30 cellular contexts compared by ENCODE assay signal in the genomic region with DNA sequence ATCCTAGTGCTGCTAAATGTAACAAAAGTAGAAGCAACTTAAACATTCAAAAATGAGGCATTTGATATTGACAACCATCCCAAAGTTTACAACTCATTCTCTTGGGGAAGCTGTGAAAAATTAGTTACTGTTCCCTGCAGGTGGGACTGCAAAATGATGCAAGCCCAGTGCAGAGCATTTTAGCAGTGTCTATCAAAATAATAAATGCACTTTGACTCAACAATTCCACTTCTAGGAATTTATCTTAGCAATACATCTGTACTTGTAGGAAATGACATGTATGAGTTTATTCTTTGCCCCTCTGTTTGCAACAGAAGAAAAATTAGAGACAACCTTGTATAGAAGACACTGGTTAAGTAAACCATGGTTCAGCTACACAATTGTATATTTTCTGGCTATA. TPM values are rescaled to one million over a fixed set of nuclear protein-coding genes. Genes with fewer than 3 reads are reported as not detected.
DNase-seq lines count a peak whose midpoint lies in the region; ATAC-seq, FAIRE-seq and TF ChIP-seq lines count a peak whose summit lies in the region.
"Had no signal": no experiment of that assay in that cellular context is flagged by ENCODE, and none has a peak within 500 bp of the region (broad histone marks: within the 10 kb centered on the region; RNA-seq: fewer than 3 reads in every experiment).

No MANE protein-coding gene starts in this region.

- H3F3A ChIP-seq in Loucy (ENCODE audit: low read depth), result peaks cover 11% of the 10 kb centered on the region; the same call in 1 of the 2 replicates

- peak overlapping the region; percentile 17 for H3K27ac Mint-ChIP-seq in T-helper 2 cell treated with Interferon-gamma antibody and Interleukin-4, amounts not matched to agents 5 μg/mL and 100 μg/mL, for 36 hours
- H3K27ac Mint-ChIP-seq: B cell; CD8-positive, alpha-beta T cell; HFFc6; T-helper 1 cell treated with Interleukin-12 subunit alpha and Interleukin-12 subunit beta and Interleukin-4 antibody, amounts not matched to agents 30 μg/mL and 1 μg/mL, for 36 hours had no signal

- no peaks in the 10 kb centered on the region for H3K9me2 ChIP-seq in Loucy (replicated peaks; ENCODE audit: low read depth, low read length)

- no peak for FAIRE-seq in K562 (lab: Jason Lieb, UNC)

- DNase-seq in T-helper 2 cell treated with Interferon-gamma antibody and Interleukin-4, amounts not matched to agents 5 μg/mL and 100 μg/mL, for 36 hours (ENCODE audit: low spot score), result no peak
- DNase-seq in K562 (ENCODE audit: extremely low read depth in 1 of 4, low spot score in 3 of 4) (no peak), NCI-H128 (lab: John Stamatoyannopoulos, UW; ENCODE audit: unreplicated experiment) (no peak), GM13977 (ENCODE audit: low spot score) (no peak), HPDE6-E6E7 (ENCODE audit: extremely low spot score) (no peak)
- DNase-seq: Caco-2; CD8-positive, alpha-beta T cell; GM23248; HFFc6; IMR-90; Karpas-422; MV-4-11; NCI-H1105; NCI-H146; NCI-H1930; NCI-H2107; NCI-H446; NCI-H524 treated with DMSO at 0.1 percent for 48 hours; NCI-H774; NK-92 treated with Interleukin-12 subunit alpha and Interleukin-12 subunit beta, amount 100 ng/mL, for 24 hours; SHP77; SW 1271 had no signal

- intact Hi-C loops in K562 (cut with micrococcal nuclease), result no loop called here

- BruUV-seq in K562 (replicated peaks; lab: Mats Ljungman, UMichigan), result no TSS peak

- no peak for TF ChIP-seq RAD21 in K562 (CRISPR knock-in tag; conservative IDR thresholded peaks at IDR 0.05 in 1 of 2, IDR thresholded peaks at IDR 0.05 in 1 of 2)

- no peaks in the 10 kb centered on the region for H3K27me3 Mint-ChIP-seq in T-helper 2 cell treated with Interferon-gamma antibody and Interleukin-4, amounts not matched to agents 5 μg/mL and 100 μg/mL, for 36 hours (ENCODE audit: low read depth)
- H3K27me3 Mint-ChIP-seq: B cell had no signal

- TF ChIP-seq CTCF in Loucy (conservative IDR thresholded peaks at IDR 0.05; ENCODE audit: low read length) (no peak), K562 (IDR thresholded peaks at IDR 0.05 in 2 of 3, conservative IDR thresholded peaks at IDR 0.05 in 1 of 3; ENCODE audit: insufficient read depth in 2 of 3, low read depth in 1 of 3, low read length in 3 of 3) (no peak), GM13977 (IDR thresholded peaks at IDR 0.05; ENCODE audit: extremely low read depth, insufficient read depth, missing control alignments) (no peak)

- TF ChIP-seq EP300 in K562 (IDR thresholded peaks at IDR 0.05; ENCODE audit: low read length), result peak; percentile 62

- no peaks in the 10 kb centered on the region for H3K9me3 ChIP-seq in Loucy (ENCODE audit: insufficient read depth, low read depth, low read length)
- no peaks in the 10 kb centered on the region for H3K9me3 ChIP-seq in K562 (replicated peaks; ENCODE audit: control insufficient read depth, insufficient read depth, low read depth, low read length)
- H3K9me3 ChIP-seq: Caco-2, HAP-1 had no signal

- POLR2A ChIA-PET in K562 (lab: Yijun Ruan, JAX), result interaction anchor here (0.6 kb wide), 3 partner anchors 13 to 1242 kb away, joined by 3 read pairs; no protein-coding TSS in a partner anchor

- H3K27ac ChIP-seq in K562 (ENCODE audit: extremely low read depth, low read depth, low read length), result no peak overlapping the region
- H3K27ac ChIP-seq: C4-2B, GM23248, RWPE1 had no signal

- H3K4me3 Mint-ChIP-seq in T-helper 2 cell treated with Interferon-gamma antibody and Interleukin-4, amounts not matched to agents 5 μg/mL and 100 μg/mL, for 36 hours, result peak overlapping the region; percentile 34
- H3K4me3 Mint-ChIP-seq: B cell; CD8-positive, alpha-beta T cell; HFFc6; T-helper 1 cell treated with Interleukin-12 subunit alpha and Interleukin-12 subunit beta and Interleukin-4 antibody, amounts not matched to agents 30 μg/mL and 1 μg/mL, for 36 hours had no signal

- H3K9me3 Mint-ChIP-seq in T-helper 2 cell treated with Interferon-gamma antibody and Interleukin-4, amounts not matched to agents 5 μg/mL and 100 μg/mL, for 36 hours, result peaks cover 15% of the 10 kb centered on the region
- H3K9me3 Mint-ChIP-seq: CD8-positive, alpha-beta T cell; HFFc6; T-helper 1 cell treated with Interleukin-12 subunit alpha and Interleukin-12 subunit beta and Interleukin-4 antibody, amounts not matched to agents 30 μg/mL and 1 μg/mL, for 36 hours had no signal

- peak; percentile 26; the same call in 2 of the 3 replicates for ATAC-seq in K562
- no peak for ATAC-seq in GM21381 (IDR thresholded peaks at IDR 0.05; ENCODE audit: unreplicated experiment)
- ATAC-seq: CD8-positive, alpha-beta T cell; Panc1 had no signal

- no peak for TF ChIP-seq POLR2A in K562 (conservative IDR thresholded peaks at IDR 0.05)

- H3K4me2 ChIP-seq in Loucy (ENCODE audit: low read depth, low read length, poor library complexity, severe bottlenecking), result peak overlapping the region; percentile 81
- no peak overlapping the region for H3K4me2 ChIP-seq in K562 (ENCODE audit: insufficient read depth, low read length)

- H2AFZ ChIP-seq in Loucy (ENCODE audit: low read length) (no peak overlapping the region), K562 (ENCODE audit: low read depth, low read length) (peak overlapping the region; percentile 40)
- H2AFZ ChIP-seq: GM23248 had no signal

- H3K36me3 Mint-ChIP-seq in T-helper 2 cell treated with Interferon-gamma antibody and Interleukin-4, amounts not matched to agents 5 μg/mL and 100 μg/mL, for 36 hours (ENCODE audit: low read depth), result peaks cover 2% of the 10 kb centered on the region
- H3K36me3 Mint-ChIP-seq: CD8-positive, alpha-beta T cell had no signal

- H3K9ac ChIP-seq in Loucy (ENCODE audit: low read depth, low read length, poor library complexity, severe bottlenecking) (peak overlapping the region; percentile 42), K562 (ENCODE audit: insufficient read depth in 1 of 2, low read depth in 2 of 2, low read length in 2 of 2) (no peak overlapping the region)
- H3K9ac ChIP-seq: GM23248 had no signal

- H3K4me1 ChIP-seq in Loucy (ENCODE audit: insufficient read depth, low read length, poor library complexity, severe bottlenecking), result peaks cover 48% of the 10 kb centered on the region
- H3K4me1 ChIP-seq in K562 (replicated peaks in 1 of 2; ENCODE audit: control insufficient read depth in 2 of 2, insufficient read depth in 2 of 2, low read length in 2 of 2), result peaks cover 6 to 21% of the 10 kb centered on the region in 2 experiments; a peak in 4 of 5 replicates
- H3K4me1 ChIP-seq: Caco-2, HAP-1 had no signal

- H3K4me1 Mint-ChIP-seq in T-helper 2 cell treated with Interferon-gamma antibody and Interleukin-4, amounts not matched to agents 5 μg/mL and 100 μg/mL, for 36 hours (ENCODE audit: low read depth), result peaks cover 36% of the 10 kb centered on the region

- H3K79me2 ChIP-seq in Loucy (ENCODE audit: insufficient read depth, low read length), result no peaks in the 10 kb centered on the region
- no peaks in the 10 kb centered on the region for H3K79me2 ChIP-seq in K562 (ENCODE audit: control insufficient read depth, insufficient read depth, low read length)

- H3K36me3 ChIP-seq in Loucy (ENCODE audit: insufficient read depth, low read length) (no peaks in the 10 kb centered on the region), K562 (ENCODE audit: control insufficient read depth, insufficient read depth, low read length) (no peaks in the 10 kb centered on the region)
- H3K36me3 ChIP-seq: HAP-1 had no signal

- no peaks in the 10 kb centered on the region for H3K27me3 ChIP-seq in Loucy (ENCODE audit: insufficient read depth, low read length, poor library complexity, severe bottlenecking)
- H3K27me3 ChIP-seq in K562 (ENCODE audit: control insufficient read depth in 2 of 2, insufficient read depth in 2 of 2, low read length in 2 of 2), result no peaks in the 10 kb centered on the region

- H3K9me1 ChIP-seq in K562 (ENCODE audit: control insufficient read depth, insufficient read depth, low read length), result no peaks in the 10 kb centered on the region

- CTCF ChIA-PET in K562 (lab: Yijun Ruan, JAX; ENCODE audit: low intra/inter-chr PET ratio), result no interaction called here

- H3K4me3 ChIP-seq in Loucy (ENCODE audit: low read length, poor library complexity, severe bottlenecking) (peak overlapping the region; percentile 27), K562 (no peak overlapping the region)
- H3K4me3 ChIP-seq: GM23248, HAP-1 had no signal

- H4K20me1 ChIP-seq in Loucy (ENCODE audit: insufficient read depth, low read length, poor library complexity, severe bottlenecking) (no peaks in the 10 kb centered on the region), K562 (replicated peaks; ENCODE audit: control insufficient read depth, insufficient read depth, low read length) (no peaks in the 10 kb centered on the region)

- in situ Hi-C loops in K562 (cut with MboI), result no loop called here
- in situ Hi-C loops in GM13977 (cut with MboI; ENCODE audit: low pct_unique_long_range_greater_than_20kb, low sequenced_read_pairs, unreplicated experiment), result no loop called here

TF ChIP-seq in K562, 482 proteins besides CTCF, POLR2A, EP300 and RAD21 (continues in another document):
- no peak for TF ChIP-seq ZNF707 (CRISPR knock-in tag; conservative IDR thresholded peaks at IDR 0.05)

RNA-seq across cellular contexts. Expression of a gene that starts 48.0 kb away (rescaled TPM):
- total RNA-seq in K562 (2011; cell fraction: chromatin; rRNA removed; ENCODE audit: low replicate concordance), result 28.8 and 103 TPM in 2 replicates
- total RNA-seq in K562 (2011; cell fraction: nucleolus; rRNA removed), result 12.8 and 19.3 TPM in 2 replicates
- total RNA-seq in K562 (2011; cell fraction: nucleoplasm; rRNA removed), result 38.3 and 67.9 TPM in 2 replicates
- total RNA-seq in K562 (2014; rRNA removed), result 20.2 and 25.8 TPM in 2 replicates
- 41.6 and 46.6 TPM in 2 replicates for total RNA-seq in K562 (2014; rRNA removed; fragmentation: Illumina TruSeq; extraction: Trizol)
- total RNA-seq in K562 (2015; rRNA removed; fragmentation: Illumina TruSeq; extraction: Trizol), result 33.4 and 36.6 TPM in 2 replicates
- 87.9 and 101 TPM in 2 replicates for total RNA-seq in K562 (2021)
- polyA plus RNA-seq in K562 (2011; rRNA removed), result 23.8 and 34.4 TPM in 2 replicates
- polyA plus RNA-seq in K562 (2011; cell fraction: cytosol; rRNA removed), result 5.8 and 9.7 TPM in 2 replicates
- polyA plus RNA-seq in K562 (2011; cell fraction: nucleus; rRNA removed), result 15.1 and 18.2 TPM in 2 replicates
- 36.3 and 37.3 TPM in 2 replicates for polyA plus RNA-seq in K562 (2012)
- polyA plus RNA-seq in K562 (2014; fragmentation: Illumina TruSeq; extraction: Trizol), result 53.4 and 63.2 TPM in 2 replicates
- polyA plus RNA-seq in K562 (2014; fragmentation: Nextera tagmentation; extraction: Ambion mirVana), result 10 to 100 TPM; 40.5 to 92.0 TPM
- polyA plus RNA-seq in K562 (2014; rRNA removed), result 19.3 and 22.6 TPM in 2 replicates
- polyA minus RNA-seq in K562 (2011; rRNA and poly(A)+ RNA removed), result 79.3 and 89.8 TPM in 2 replicates
- 42.7 and 49.5 TPM in 2 replicates for polyA minus RNA-seq in K562 (2011; cell fraction: cytosol; rRNA and poly(A)+ RNA removed)
- 21.5 and 39.5 TPM in 2 replicates for polyA minus RNA-seq in K562 (2011; cell fraction: nucleus; rRNA and poly(A)+ RNA removed)
